In genomic region chr16:56315955-56316354, GRCh38 we compare ENCODE assay signal across 1 cellular context.
TF ChIP-seq lines count a peak whose summit lies in the region.

No MANE protein-coding gene starts in this region.

TF ChIP-seq in GM23338, 12 proteins besides CTCF, POLR2A, EP300 and RAD21 (continued from another document):
- no peak for TF ChIP-seq ZNF462 (CRISPR knock-in tag; IDR thresholded peaks at IDR 0.05)
- no peak for TF ChIP-seq REST (IDR thresholded peaks at IDR 0.05; ENCODE audit: unreplicated experiment)
- TF ChIP-seq EZH2 (IDR thresholded peaks at IDR 0.05; ENCODE audit: low read depth, unreplicated experiment): no peak
- TF ChIP-seq ZNF114 (CRISPR knock-in tag; IDR thresholded peaks at IDR 0.05): no peak
